In genomic region chr11:124953753-124954624, GRCh38 we compare ENCODE assay signal across 8 cellular contexts. TPM values are rescaled to one million over a fixed set of nuclear protein-coding genes. Genes with fewer than 3 reads are reported as not detected.
DNase-seq lines count a peak whose midpoint lies in the region; ATAC-seq and TF ChIP-seq lines count a peak whose summit lies in the region.

Gene CCDC15 (plus strand): TSS chr11:124954202. CDS start chr11:124954733, 531 bp downstream.

- no peak within 1 kb of the TSS for H3K4me3 Mint-ChIP-seq in activated T-helper 1 cell treated with anti-CD3 and anti-CD28 coated beads, Interleukin-12 subunit alpha, Interleukin-12 subunit beta, Interleukin-2, Interleukin-4 antibody, amounts not matched to agents 30 ng/mL and 10 ng/mL and 1 ng/mL, durations not matched to agents 14 hours and 24 hours and 36 hours
- H3K4me3 Mint-ChIP-seq in naive thymus-derived CD4-positive, alpha-beta T cell = no peak within 1 kb of the TSS
- H3K4me3 Mint-ChIP-seq in stimulated activated naive B cell treated with anti-CD40 and anti-IgM and Interleukin-4, amounts not matched to agents 10 μg/mL and 1 μg/mL and 100 μg/mL, for 72 hours = no peak within 1 kb of the TSS

- TF ChIP-seq POLR2A in Peyer's patch (IDR thresholded peaks at IDR 0.05) = peak; percentile 56 to 66

- no peak within 1 kb of the TSS for H3K27ac Mint-ChIP-seq in activated T-helper 1 cell treated with anti-CD3 and anti-CD28 coated beads, Interleukin-12 subunit alpha, Interleukin-12 subunit beta, Interleukin-2, Interleukin-4 antibody, amounts not matched to agents 30 ng/mL and 10 ng/mL and 1 ng/mL, durations not matched to agents 14 hours and 24 hours and 36 hours
- no peak within 1 kb of the TSS for H3K27ac Mint-ChIP-seq in naive thymus-derived CD4-positive, alpha-beta T cell
- no peak within 1 kb of the TSS for H3K27ac Mint-ChIP-seq in stimulated activated naive B cell treated with anti-CD40 and anti-IgM and Interleukin-4, amounts not matched to agents 10 μg/mL and 1 μg/mL and 100 μg/mL, for 72 hours

- POLR2A ChIA-PET in naive thymus-derived CD4-positive, alpha-beta T cell (lab: Charles Lee) = interaction anchor here (0.6 to 4.1 kb wide), 24 partner anchors 10 to 334 kb away, joined by 3 to 45 read pairs (median 4); partner anchors contain the start of genes HEPACAM, HEPN1, TBRG1 and TMEM218

- H3K4me3 ChIP-seq in Peyer's patch = peak within 1 kb of the TSS; percentile 52 to 76 (median 68)
- H3K4me3 ChIP-seq in fibroblast of mammary gland (ENCODE audit: control insufficient read depth, low read depth, low read length) = peak within 1 kb of the TSS; percentile 69
- H3K4me3 ChIP-seq in naive thymus-derived CD4-positive, alpha-beta T cell (ENCODE audit: low read length) = peak within 1 kb of the TSS; percentile 72

- CTCF ChIA-PET in naive thymus-derived CD4-positive, alpha-beta T cell (lab: Charles Lee) = interaction anchor here (0.6 to 1.7 kb wide), 7 partner anchors 10 to 283 kb away, joined by 3 to 19 read pairs (median 3); partner anchors contain the start of gene TMEM218

- peaks cover 0 to 7% (median 0%) of the 10 kb centered on the region in 4 donors for H3K4me1 ChIP-seq in Peyer's patch
- H3K4me1 ChIP-seq in naive thymus-derived CD4-positive, alpha-beta T cell (ENCODE audit: control insufficient read depth in 2 of 2, insufficient read depth in 2 of 2, low read length in 2 of 2) = peaks cover 27 to 42% of the 10 kb centered on the region in 2 donors

- intact Hi-C loops in activated T-helper 1 cell treated with anti-CD3 and anti-CD28 coated beads, Interleukin-12 subunit alpha, Interleukin-12 subunit beta, Interleukin-2, Interleukin-4 antibody, amounts not matched to agents 30 ng/mL and 10 ng/mL and 1 ng/mL, durations not matched to agents 14 hours and 24 hours and 36 hours (cut with micrococcal nuclease) = loop anchor here (1.0 to 10.0 kb wide), 16 partner anchors 33 to 1212 kb away; partner anchors contain the start of genes CDON, HYLS1, MSANTD2 and PUS3
- intact Hi-C loops in naive thymus-derived CD4-positive, alpha-beta T cell (cut with micrococcal nuclease) = loop anchor here (1.0 to 5.0 kb wide), 23 partner anchors 11 to 1328 kb away; partner anchors contain the start of genes ESAM (in 2 of the 2), FAM118B (in 2 of the 2), HYLS1 (in 2 of the 2) and MSANTD2 (in 2 of the 2)

- H3K9me3 ChIP-seq in KOPT-K1 (ENCODE audit: insufficient read depth, low read length, poor library complexity, severe bottlenecking) = peaks cover 6% of the 10 kb centered on the region
- H3K9me3 ChIP-seq in Peyer's patch = no peaks in the 10 kb centered on the region
- no peaks in the 10 kb centered on the region for H3K9me3 ChIP-seq in naive thymus-derived CD4-positive, alpha-beta T cell (ENCODE audit: control insufficient read depth in 2 of 3, low read length in 3 of 3)

- peak; percentile 100 for ATAC-seq in GM21786 (IDR thresholded peaks at IDR 0.05; ENCODE audit: unreplicated experiment)
- peak; percentile 99 for ATAC-seq in naive thymus-derived CD4-positive, alpha-beta T cell
- ATAC-seq in stimulated activated naive B cell treated with anti-CD40 and anti-IgM and Interleukin-4, amounts not matched to agents 10 μg/mL and 1 μg/mL and 100 μg/mL, for 72 hours (replicated peaks) = peak; percentile 99 to 100

- no peaks in the 10 kb centered on the region for H3K27me3 Mint-ChIP-seq in activated T-helper 1 cell treated with anti-CD3 and anti-CD28 coated beads, Interleukin-12 subunit alpha, Interleukin-12 subunit beta, Interleukin-2, Interleukin-4 antibody, amounts not matched to agents 30 ng/mL and 10 ng/mL and 1 ng/mL, durations not matched to agents 14 hours and 24 hours and 36 hours (ENCODE audit: insufficient read depth)
- no peaks in the 10 kb centered on the region for H3K27me3 Mint-ChIP-seq in naive thymus-derived CD4-positive, alpha-beta T cell
- no peaks in the 10 kb centered on the region for H3K27me3 Mint-ChIP-seq in stimulated activated naive B cell treated with anti-CD40 and anti-IgM and Interleukin-4, amounts not matched to agents 10 μg/mL and 1 μg/mL and 100 μg/mL, for 72 hours

- H3K27ac ChIP-seq in KOPT-K1 (ENCODE audit: low read depth, low read length, poor library complexity, severe bottlenecking) = peak within 1 kb of the TSS; percentile 87
- peak within 1 kb of the TSS; percentile 65 to 77 (median 70) for H3K27ac ChIP-seq in Peyer's patch
- H3K27ac ChIP-seq in naive thymus-derived CD4-positive, alpha-beta T cell (ENCODE audit: low read depth, low read length) = peak within 1 kb of the TSS; percentile 85

- no peak for TF ChIP-seq CTCF in Peyer's patch (IDR thresholded peaks at IDR 0.05)
- no peak for TF ChIP-seq CTCF in fibroblast of mammary gland (conservative IDR thresholded peaks at IDR 0.05; ENCODE audit: control insufficient read depth, insufficient read depth, low read depth, low read length)

- no peaks in the 10 kb centered on the region for H3K27me3 ChIP-seq in Peyer's patch
- H3K27me3 ChIP-seq in naive thymus-derived CD4-positive, alpha-beta T cell (ENCODE audit: control insufficient read depth in 2 of 2, insufficient read depth in 2 of 2, low read length in 2 of 2) = no peaks in the 10 kb centered on the region

- peaks cover 9% of the 10 kb centered on the region for H3K9me3 Mint-ChIP-seq in activated T-helper 1 cell treated with anti-CD3 and anti-CD28 coated beads, Interleukin-12 subunit alpha, Interleukin-12 subunit beta, Interleukin-2, Interleukin-4 antibody, amounts not matched to agents 30 ng/mL and 10 ng/mL and 1 ng/mL, durations not matched to agents 14 hours and 24 hours and 36 hours
- peaks cover 0 to 2% (median 0%) of the 10 kb centered on the region in 11 donors for H3K9me3 Mint-ChIP-seq in naive thymus-derived CD4-positive, alpha-beta T cell
- H3K9me3 Mint-ChIP-seq in stimulated activated naive B cell treated with anti-CD40 and anti-IgM and Interleukin-4, amounts not matched to agents 10 μg/mL and 1 μg/mL and 100 μg/mL, for 72 hours = no peaks in the 10 kb centered on the region

- H3K36me3 Mint-ChIP-seq in activated T-helper 1 cell treated with anti-CD3 and anti-CD28 coated beads, Interleukin-12 subunit alpha, Interleukin-12 subunit beta, Interleukin-2, Interleukin-4 antibody, amounts not matched to agents 30 ng/mL and 10 ng/mL and 1 ng/mL, durations not matched to agents 14 hours and 24 hours and 36 hours (ENCODE audit: low read depth) = no peaks in the 10 kb centered on the region
- H3K36me3 Mint-ChIP-seq in naive thymus-derived CD4-positive, alpha-beta T cell = peaks cover 0 to 11% (median 0%) of the 10 kb centered on the region in 5 donors
- H3K36me3 Mint-ChIP-seq in stimulated activated naive B cell treated with anti-CD40 and anti-IgM and Interleukin-4, amounts not matched to agents 10 μg/mL and 1 μg/mL and 100 μg/mL, for 72 hours = no peaks in the 10 kb centered on the region

- no peaks in the 10 kb centered on the region for H3K4me1 Mint-ChIP-seq in activated T-helper 1 cell treated with anti-CD3 and anti-CD28 coated beads, Interleukin-12 subunit alpha, Interleukin-12 subunit beta, Interleukin-2, Interleukin-4 antibody, amounts not matched to agents 30 ng/mL and 10 ng/mL and 1 ng/mL, durations not matched to agents 14 hours and 24 hours and 36 hours (ENCODE audit: low read depth)
- H3K4me1 Mint-ChIP-seq in naive thymus-derived CD4-positive, alpha-beta T cell = peaks cover 0 to 7% (median 0%) of the 10 kb centered on the region in 7 donors
- no peaks in the 10 kb centered on the region for H3K4me1 Mint-ChIP-seq in stimulated activated naive B cell treated with anti-CD40 and anti-IgM and Interleukin-4, amounts not matched to agents 10 μg/mL and 1 μg/mL and 100 μg/mL, for 72 hours

- H3K36me3 ChIP-seq in KOPT-K1 (ENCODE audit: insufficient read depth, low read length) (peaks cover 7% of the 10 kb centered on the region; the same call in 1 of the 2 replicates), Peyer's patch (no peaks in the 10 kb centered on the region)
- H3K36me3 ChIP-seq in naive thymus-derived CD4-positive, alpha-beta T cell (ENCODE audit: control insufficient read depth in 2 of 3, insufficient read depth in 3 of 3, low read length in 3 of 3) = no peaks in the 10 kb centered on the region

- DNase-seq in DMS79 treated with DMSO at 0.1 percent for 48 hours (lab: John Stamatoyannopoulos, UW) = peak; percentile 99
- DNase-seq in Peyer's patch = peak; percentile 96 to 98 (median 98)
- peak; percentile 95 for DNase-seq in activated T-helper 1 cell treated with anti-CD3 and anti-CD28 coated beads, Interleukin-12 subunit alpha, Interleukin-12 subunit beta, Interleukin-2, Interleukin-4 antibody, amounts not matched to agents 30 ng/mL and 10 ng/mL and 1 ng/mL, durations not matched to agents 14 hours and 24 hours and 36 hours (ENCODE audit: low spot score)
- DNase-seq in fibroblast of mammary gland (ENCODE audit: low read depth) = peak; percentile 98
- peak; percentile 78 to 94 (median 92) for DNase-seq in naive thymus-derived CD4-positive, alpha-beta T cell
- DNase-seq in stimulated activated naive B cell treated with anti-CD40 and anti-IgM and Interleukin-4, amounts not matched to agents 10 μg/mL and 1 μg/mL and 100 μg/mL, for 72 hours = peak; percentile 90

RNA-seq across cellular contexts. Expression of gene CCDC15, which starts in this region (rescaled TPM):
- total RNA-seq in Peyer's patch = 1 to 10 TPM in 2 of 4 donors, under 1 TPM in 2; 0.35 to 7.4 (median 1.8) TPM
- 3.1 and 3.4 TPM in 2 replicates for total RNA-seq in activated T-helper 1 cell treated with anti-CD3 and anti-CD28 coated beads, Interleukin-12 subunit alpha, Interleukin-12 subunit beta, Interleukin-2, Interleukin-4 antibody, amounts not matched to agents 30 ng/mL and 10 ng/mL and 1 ng/mL, durations not matched to agents 14 hours and 24 hours and 36 hours
- total RNA-seq in naive thymus-derived CD4-positive, alpha-beta T cell = 1 to 10 TPM; 1.6 to 4.7 (median 2.7) TPM
- polyA plus RNA-seq in naive thymus-derived CD4-positive, alpha-beta T cell = 1 to 10 TPM; 1.5 to 1.6 TPM

Comparison
In these comparisons a context has a peak if more than half of its experiments do, and no peak if none do; other contexts are left out.
1. Peak in every context shown above with its lines: DNase-seq, ATAC-seq, H3K4me3 ChIP-seq and H3K27ac ChIP-seq.